1 cellular context compared by ENCODE assay signal in genomic region chr2:20560891-20561702, GRCh38.
TF ChIP-seq lines count a peak whose summit lies in the region.

No MANE protein-coding gene starts in this region.

TF ChIP-seq in K562, 482 proteins besides CTCF, POLR2A, EP300 and RAD21:
- TF ChIP-seq FOXJ2 (tag; IDR thresholded peaks at IDR 0.05) (0 out of 2 replicates have a peak, but pooled peaks have one; percentile 44), HEY1 (CRISPR knock-in tag; IDR thresholded peaks at IDR 0.05; ENCODE audit: borderline replicate concordance) (no peak), HDAC8 (tag; IDR thresholded peaks at IDR 0.05) (no peak), ZNF121 (CRISPR knock-in tag; conservative IDR thresholded peaks at IDR 0.05) (no peak)
